In genomic region chr17:15023589-15023988, GRCh38 we compare ENCODE assay signal across 27 cellular contexts.
"Had no signal": no experiment of that assay in that cellular context is flagged by ENCODE, and none has a peak within 500 bp of the region (broad histone marks: within the 10 kb centered on the region; RNA-seq: fewer than 3 reads in every experiment).

No MANE protein-coding gene starts in this region.

- H3K4me1 Mint-ChIP-seq: activated B cell treated with CpG ODN at 0.5 μM for 24 hours; activated CD4-positive, alpha-beta T cell treated with anti-CD3 and anti-CD28 coated beads, Interleukin-2, amount 10 ng/mL, durations not matched to agents 24 days and 14 days; activated CD8-positive, alpha-beta memory T cell treated with anti-CD3 and anti-CD28 coated beads, Interleukin-2, amount 10 ng/mL, durations not matched to agents 7 days and 5 days; activated naive CD8-positive, alpha-beta T cell treated with anti-CD3 and anti-CD28 coated beads, Interleukin-2, amount 10 ng/mL, durations not matched to agents 7 days and 5 days had no signal

- H3K9me3 ChIP-seq: adrenal gland, breast epithelium had no signal

- H3K9me3 Mint-ChIP-seq: activated B cell treated with CpG ODN at 0.5 μM for 24 hours; activated CD4-positive, alpha-beta T cell treated with anti-CD3 and anti-CD28 coated beads, Interleukin-2, amount 10 ng/mL, durations not matched to agents 24 days and 14 days; activated naive CD4-positive, alpha-beta T cell treated with anti-CD3 and anti-CD28 coated beads for 36 hours; activated T-cell treated with anti-CD3 and anti-CD28 coated beads, Interleukin-2, amount 50 U/mL, for 24 hours; T-helper 1 cell treated with Interleukin-12 subunit alpha and Interleukin-12 subunit beta and Interleukin-4 antibody, amounts not matched to agents 30 μg/mL and 1 μg/mL, for 36 hours had no signal

- H3K27me3 Mint-ChIP-seq: activated B cell treated with CpG ODN at 0.5 μM for 24 hours; activated CD4-positive, alpha-beta T cell treated with anti-CD3 and anti-CD28 coated beads, Interleukin-2, amount 10 ng/mL, durations not matched to agents 24 days and 14 days; activated CD8-positive, alpha-beta memory T cell treated with anti-CD3 and anti-CD28 coated beads, Interleukin-2, amount 10 ng/mL, durations not matched to agents 7 days and 5 days; activated naive CD8-positive, alpha-beta T cell treated with anti-CD3 and anti-CD28 coated beads, Interleukin-2, amount 10 ng/mL, durations not matched to agents 7 days and 5 days had no signal

- ATAC-seq: activated CD8-positive, alpha-beta memory T cell treated with anti-CD3 and anti-CD28 coated beads, Interleukin-2, amount 10 ng/mL, durations not matched to agents 7 days and 5 days; Panc1 had no signal

- H3K36me3 ChIP-seq: adrenal gland, breast epithelium had no signal

- H3K27me3 ChIP-seq: adrenal gland, breast epithelium had no signal

- H3K27ac Mint-ChIP-seq: activated B cell treated with CpG ODN at 0.5 μM for 24 hours; activated CD4-positive, alpha-beta T cell treated with anti-CD3 and anti-CD28 coated beads, Interleukin-2, amount 10 ng/mL, durations not matched to agents 24 days and 14 days; activated CD8-positive, alpha-beta memory T cell treated with anti-CD3 and anti-CD28 coated beads, Interleukin-2, amount 10 ng/mL, durations not matched to agents 7 days and 5 days; activated naive CD4-positive, alpha-beta T cell treated with anti-CD3 and anti-CD28 coated beads for 36 hours; activated naive CD8-positive, alpha-beta T cell treated with anti-CD3 and anti-CD28 coated beads, Interleukin-2, amount 10 ng/mL, durations not matched to agents 7 days and 5 days; activated T-cell treated with anti-CD3 and anti-CD28 coated beads, Interleukin-2, amount 50 U/mL, for 24 hours; activated T-helper 1 cell treated with anti-CD3 and anti-CD28 coated beads, Interleukin-12 subunit alpha, Interleukin-12 subunit beta, Interleukin-2, Interleukin-4 antibody, amounts not matched to agents 30 ng/mL and 10 ng/mL and 1 ng/mL, durations not matched to agents 14 hours and 24 hours and 36 hours; T-helper 1 cell treated with Interleukin-12 subunit alpha and Interleukin-12 subunit beta and Interleukin-4 antibody, amounts not matched to agents 30 μg/mL and 1 μg/mL, for 36 hours had no signal

- H3K4me3 ChIP-seq: adrenal gland, breast epithelium had no signal

- H3K36me3 Mint-ChIP-seq: activated CD8-positive, alpha-beta memory T cell treated with anti-CD3 and anti-CD28 coated beads, Interleukin-2, amount 10 ng/mL, durations not matched to agents 7 days and 5 days; activated naive CD8-positive, alpha-beta T cell treated with anti-CD3 and anti-CD28 coated beads, Interleukin-2, amount 10 ng/mL, durations not matched to agents 7 days and 5 days had no signal

- H3K4me1 ChIP-seq: adrenal gland, breast epithelium had no signal

- DNase-seq: activated B cell treated with CpG ODN at 0.5 μM for 24 hours; activated CD4-positive, alpha-beta T cell treated with anti-CD3 and anti-CD28 coated beads for 1 hour; activated CD4-positive, alpha-beta T cell treated with anti-CD3 and anti-CD28 coated beads, Interleukin-2, amount 10 ng/mL, durations not matched to agents 24 days and 14 days; activated CD4-positive, alpha-beta T cell treated with anti-CD3 and anti-CD28 coated beads, Interleukin-2, amount 50 U/mL, for 48 hours; activated CD8-positive, alpha-beta memory T cell treated with anti-CD3 and anti-CD28 coated beads, Interleukin-2, amount 10 ng/mL, durations not matched to agents 7 days and 5 days; activated effector memory CD4-positive, alpha-beta T cell treated with Interleukin-2 at 50 U/mL for 16 hours; activated naive CD4-positive, alpha-beta T cell treated with anti-CD3 and anti-CD28 coated beads for 36 hours; activated naive CD8-positive, alpha-beta T cell treated with anti-CD3 and anti-CD28 coated beads, Interleukin-2, amount 10 ng/mL, durations not matched to agents 7 days and 5 days; activated T-cell treated with anti-CD3 and anti-CD28 coated beads, Interleukin-2, amount 50 U/mL, for 24 hours; adrenal gland; anterior cingulate cortex; central memory CD4-positive, alpha-beta T cell; KG1; MV-4-11; NCI-H1105; NCI-H1436; NCI-H1694 treated with DMSO at 0.1 percent for 48 hours; NCI-H2029 treated with DMSO at 0.1 percent for 48 hours; NCI-H345; NCI-H510A; NCI-H526 treated with DMSO at 0.1 percent for 48 hours; NCI-H82; SHP77 treated with DMSO at 0.1 percent for 48 hours had no signal

- H3K27ac ChIP-seq: adrenal gland, breast epithelium had no signal

- H3K4me3 Mint-ChIP-seq: activated B cell treated with CpG ODN at 0.5 μM for 24 hours; activated CD4-positive, alpha-beta T cell treated with anti-CD3 and anti-CD28 coated beads, Interleukin-2, amount 10 ng/mL, durations not matched to agents 24 days and 14 days; activated CD8-positive, alpha-beta memory T cell treated with anti-CD3 and anti-CD28 coated beads, Interleukin-2, amount 10 ng/mL, durations not matched to agents 7 days and 5 days; activated naive CD4-positive, alpha-beta T cell treated with anti-CD3 and anti-CD28 coated beads for 36 hours; activated naive CD8-positive, alpha-beta T cell treated with anti-CD3 and anti-CD28 coated beads, Interleukin-2, amount 10 ng/mL, durations not matched to agents 7 days and 5 days; activated T-cell treated with anti-CD3 and anti-CD28 coated beads, Interleukin-2, amount 50 U/mL, for 24 hours; activated T-helper 1 cell treated with anti-CD3 and anti-CD28 coated beads, Interleukin-12 subunit alpha, Interleukin-12 subunit beta, Interleukin-2, Interleukin-4 antibody, amounts not matched to agents 30 ng/mL and 10 ng/mL and 1 ng/mL, durations not matched to agents 14 hours and 24 hours and 36 hours; T-helper 1 cell treated with Interleukin-12 subunit alpha and Interleukin-12 subunit beta and Interleukin-4 antibody, amounts not matched to agents 30 μg/mL and 1 μg/mL, for 36 hours had no signal
